ENCODE assay signal across 9 cellular contexts in genomic region chr7:124840435-124840834, GRCh38.
DNase-seq lines count a peak whose midpoint lies in the region; ATAC-seq, FAIRE-seq and TF ChIP-seq lines count a peak whose summit lies in the region.
"Had no signal": no experiment of that assay in that cellular context is flagged by ENCODE, and none has a peak within 500 bp of the region (broad histone marks: within the 10 kb centered on the region; RNA-seq: fewer than 3 reads in every experiment).

No MANE protein-coding gene starts in this region.

- no peak overlapping the region for H3K9ac ChIP-seq in neural cell (ENCODE audit: low read length)

- H3K27ac ChIP-seq in neural cell (ENCODE audit: low read length) = no peak overlapping the region
- no peak overlapping the region for H3K27ac ChIP-seq in vagina
- no peak overlapping the region for H3K27ac ChIP-seq in CD8-positive, alpha-beta T cell (ENCODE audit: low read depth, low read length)

- no peak for TF ChIP-seq EP300 in neural cell (conservative IDR thresholded peaks at IDR 0.05; ENCODE audit: poor library complexity, severe bottlenecking)

- peaks cover 41% of the 10 kb centered on the region for H3K36me3 Mint-ChIP-seq in CD8-positive, alpha-beta T cell

- DNase-seq in NAMALWA (ENCODE audit: low spot score) (peak; percentile 48), choroid plexus epithelial cell (ENCODE audit: low read depth) (peak; percentile 13), D341Med (ENCODE audit: low spot score) (no peak), vagina (ENCODE audit: extremely low spot score in 2 of 2) (no peak)
- no peak for DNase-seq in CD8-positive, alpha-beta T cell
- DNase-seq: KBM-7 had no signal

- no peak for ATAC-seq in GM18498 (IDR thresholded peaks at IDR 0.05; ENCODE audit: unreplicated experiment)
- no peak for ATAC-seq in CD8-positive, alpha-beta T cell

- H3K4me3 ChIP-seq in choroid plexus epithelial cell (ENCODE audit: low read depth, low read length) (no peak overlapping the region), neural cell (ENCODE audit: low read length) (no peak overlapping the region), vagina (no peak overlapping the region)
- H3K4me3 ChIP-seq in CD8-positive, alpha-beta T cell (ENCODE audit: low read depth, low read length) = no peak overlapping the region

- peak; percentile 73 for TF ChIP-seq RAD21 in neural cell (conservative IDR thresholded peaks at IDR 0.05)

- intact Hi-C loops in vagina (cut with DNase I) = no loop called here
- intact Hi-C loops in CD8-positive, alpha-beta T cell (cut with DNase I, micrococcal nuclease) = no loop called here

- H3K4me3 Mint-ChIP-seq in CD8-positive, alpha-beta T cell = no peak overlapping the region

- POLR2A ChIA-PET in CD8-positive, alpha-beta T cell (lab: Charles Lee) = no interaction called here

- H4K20me1 ChIP-seq in neural cell (ENCODE audit: insufficient read depth) = no peaks in the 10 kb centered on the region

- H3K27ac Mint-ChIP-seq in CD8-positive, alpha-beta T cell = no peak overlapping the region

- no peaks in the 10 kb centered on the region for H3K9me3 Mint-ChIP-seq in CD8-positive, alpha-beta T cell

- H3K36me3 ChIP-seq in neural cell (ENCODE audit: insufficient read depth, low read length) = no peaks in the 10 kb centered on the region
- H3K36me3 ChIP-seq in vagina = no peaks in the 10 kb centered on the region
- H3K36me3 ChIP-seq in CD8-positive, alpha-beta T cell (ENCODE audit: insufficient read depth, low read length) = no peaks in the 10 kb centered on the region

- H3K9me2 ChIP-seq in neural cell (ENCODE audit: insufficient read depth, low read length) = no peaks in the 10 kb centered on the region

- H3K4me2 ChIP-seq in neural cell (ENCODE audit: low read length) = no peak overlapping the region

- TF ChIP-seq CTCF in choroid plexus epithelial cell (conservative IDR thresholded peaks at IDR 0.05; ENCODE audit: low read depth, low read length) (peak; percentile 23), neural cell (IDR thresholded peaks at IDR 0.05; ENCODE audit: poor library complexity, severe bottlenecking) (peak; percentile 65), vagina (IDR thresholded peaks at IDR 0.05) (no peak)
- no peak for TF ChIP-seq CTCF in CD8-positive, alpha-beta T cell (IDR thresholded peaks at IDR 0.05)

- H3K27me3 Mint-ChIP-seq in CD8-positive, alpha-beta T cell (ENCODE audit: low read depth) = no peaks in the 10 kb centered on the region

- CTCF ChIA-PET in CD8-positive, alpha-beta T cell (lab: Charles Lee) = no interaction called here

- TF ChIP-seq POLR2A in vagina (IDR thresholded peaks at IDR 0.05) = no peak

- no peaks in the 10 kb centered on the region for H3K79me2 ChIP-seq in neural cell (replicated peaks; ENCODE audit: insufficient read depth, low read length)

- no peaks in the 10 kb centered on the region for H3K4me1 ChIP-seq in vagina
- H3K4me1 ChIP-seq in CD8-positive, alpha-beta T cell (ENCODE audit: insufficient read depth, low read length) = no peaks in the 10 kb centered on the region

- H2AFZ ChIP-seq in neural cell (ENCODE audit: low read depth, low read length) = no peak overlapping the region

- no peaks in the 10 kb centered on the region for H3K9me3 ChIP-seq in neural cell (ENCODE audit: low read length)
- H3K9me3 ChIP-seq in vagina = no peaks in the 10 kb centered on the region
- H3K9me3 ChIP-seq in CD8-positive, alpha-beta T cell (ENCODE audit: low read length) = no peaks in the 10 kb centered on the region

- FAIRE-seq in G401.6 (lab: Jason Lieb, UNC) = peak; percentile 88

- no peaks in the 10 kb centered on the region for H3K27me3 ChIP-seq in neural cell (ENCODE audit: insufficient read depth, low read depth, low read length)
- H3K27me3 ChIP-seq in vagina = no peaks in the 10 kb centered on the region
- no peaks in the 10 kb centered on the region for H3K27me3 ChIP-seq in CD8-positive, alpha-beta T cell (ENCODE audit: insufficient read depth, low read length)

- H3F3A ChIP-seq in neural cell (ENCODE audit: insufficient read depth, low read length, poor library complexity, severe bottlenecking) = no peaks in the 10 kb centered on the region

- H3K4me1 Mint-ChIP-seq in CD8-positive, alpha-beta T cell (ENCODE audit: low read depth) = no peaks in the 10 kb centered on the region

TF ChIP-seq in neural cell, 6 proteins besides CTCF, POLR2A, EP300 and RAD21:
- no peak for TF ChIP-seq EZH2 (IDR thresholded peaks at IDR 0.05; ENCODE audit: borderline replicate concordance, insufficient read depth, low read length, poor library complexity, severe bottlenecking)
- TF ChIP-seq TAF1 (IDR thresholded peaks at IDR 0.05; ENCODE audit: low read depth) = no peak
- TF ChIP-seq POLR2AphosphoS5 (IDR thresholded peaks at IDR 0.05) = no peak
- TF ChIP-seq MXI1 (conservative IDR thresholded peaks at IDR 0.05; ENCODE audit: poor library complexity, severe bottlenecking) = no peak
- peak; percentile 68 for TF ChIP-seq SMC3 (conservative IDR thresholded peaks at IDR 0.05; ENCODE audit: poor library complexity)
TF ChIP-seq in neural cell: peak in this region for 1.

Comparison
In these comparisons a context has a peak if more than half of its experiments do, and no peak if none do; other contexts are left out.
1. DNase-seq: peak in NAMALWA (single experiment) and choroid plexus epithelial cell (single experiment); none in D341Med (single experiment), vagina (0 of 2) and CD8-positive, alpha-beta T cell (0 of 7).
2. CTCF ChIP-seq: peak in choroid plexus epithelial cell (single experiment) and neural cell (single experiment); none in vagina (0 of 3) and CD8-positive, alpha-beta T cell (single experiment).